1 cellular context compared by ENCODE assay signal in the genomic region with DNA sequence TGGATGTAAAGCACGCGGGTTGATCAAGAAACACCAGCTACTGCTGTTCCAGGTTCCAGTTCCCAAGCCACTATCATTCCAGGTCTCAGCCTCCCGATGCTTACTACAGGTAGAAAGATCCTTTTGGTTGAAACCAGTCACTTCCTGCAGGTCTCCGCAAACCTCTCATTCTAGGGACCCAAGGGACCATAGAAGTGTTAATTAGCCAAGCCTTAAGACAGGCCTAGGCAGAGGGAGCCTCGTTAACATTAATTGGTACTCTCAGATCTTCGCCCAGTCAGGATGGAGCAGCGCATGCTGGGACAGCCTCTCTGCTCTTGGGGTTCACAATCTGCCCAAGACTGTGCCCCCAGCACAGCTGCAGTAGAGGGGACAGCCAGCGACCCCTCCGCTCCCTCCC.
TF ChIP-seq lines count a peak whose summit lies in the region.

No MANE protein-coding gene starts in this region.

TF ChIP-seq in HepG2, 621 proteins besides CTCF, POLR2A, EP300 and RAD21:
- TF ChIP-seq FLYWCH1 (CRISPR knock-in tag; IDR thresholded peaks at IDR 0.05), result no peak
- TF ChIP-seq, protein P1, sequence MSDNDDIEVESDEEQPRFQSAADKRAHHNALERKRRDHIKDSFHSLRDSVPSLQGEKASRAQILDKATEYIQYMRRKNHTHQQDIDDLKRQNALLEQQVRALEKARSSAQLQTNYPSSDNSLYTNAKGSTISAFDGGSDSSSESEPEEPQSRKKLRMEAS (IDR thresholded peaks at IDR 0.05), result no peak
- TF ChIP-seq AHDC1 (CRISPR knock-in tag; IDR thresholded peaks at IDR 0.05; ENCODE audit: borderline replicate concordance), result no peak
- TF ChIP-seq ARID2 (CRISPR knock-in tag; IDR thresholded peaks at IDR 0.05; ENCODE audit: borderline replicate concordance), result no peak
- TF ChIP-seq, protein P2, sequence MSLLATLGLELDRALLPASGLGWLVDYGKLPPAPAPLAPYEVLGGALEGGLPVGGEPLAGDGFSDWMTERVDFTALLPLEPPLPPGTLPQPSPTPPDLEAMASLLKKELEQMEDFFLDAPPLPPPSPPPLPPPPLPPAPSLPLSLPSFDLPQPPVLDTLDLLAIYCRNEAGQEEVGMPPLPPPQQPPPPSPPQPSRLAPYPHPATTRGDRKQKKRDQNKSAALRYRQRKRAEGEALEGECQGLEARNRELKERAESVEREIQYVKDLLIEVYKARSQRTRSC (CRISPR knock-in tag; IDR thresholded peaks at IDR 0.05; ENCODE audit: low read depth), result no peak
- no peak for TF ChIP-seq ERF (CRISPR knock-in tag; IDR thresholded peaks at IDR 0.05)
- no peak for TF ChIP-seq ZNF552 (CRISPR knock-in tag; IDR thresholded peaks at IDR 0.05; ENCODE audit: borderline replicate concordance)
- no peak for TF ChIP-seq ZNF576 (CRISPR knock-in tag; IDR thresholded peaks at IDR 0.05)
- no peak for TF ChIP-seq KAT2B (IDR thresholded peaks at IDR 0.05; ENCODE audit: borderline replicate concordance, low read depth, low read length)
- no peak for TF ChIP-seq GABPA (IDR thresholded peaks at IDR 0.05; ENCODE audit: low read depth, low read length)
- TF ChIP-seq GABPA (CRISPR knock-in tag; IDR thresholded peaks at IDR 0.05; ENCODE audit: low read depth), result no peak
- no peak for TF ChIP-seq MAF1 (CRISPR knock-in tag; IDR thresholded peaks at IDR 0.05; ENCODE audit: borderline replicate concordance)
- TF ChIP-seq, protein P3, sequence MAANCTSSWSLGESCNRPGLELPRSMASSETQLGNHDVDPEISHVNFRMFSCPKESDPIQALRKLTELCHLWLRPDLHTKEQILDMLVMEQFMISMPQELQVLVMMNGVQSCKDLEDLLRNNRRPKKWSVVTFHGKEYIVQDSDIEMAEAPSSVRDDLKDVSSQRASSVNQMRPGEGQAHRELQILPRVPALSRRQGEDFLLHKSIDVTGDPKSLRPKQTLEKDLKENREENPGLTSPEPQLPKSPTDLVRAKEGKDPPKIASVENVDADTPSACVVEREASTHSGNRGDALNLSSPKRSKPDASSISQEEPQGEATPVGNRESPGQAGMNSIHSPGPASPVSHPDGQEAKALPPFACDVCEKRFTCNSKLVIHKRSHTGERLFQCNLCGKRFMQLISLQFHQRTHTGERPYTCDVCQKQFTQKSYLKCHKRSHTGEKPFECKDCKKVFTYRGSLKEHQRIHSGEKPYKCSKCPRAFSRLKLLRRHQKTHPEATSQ (CRISPR knock-in tag; IDR thresholded peaks at IDR 0.05; ENCODE audit: borderline replicate concordance), result 0 out of 2 replicates have a peak, but pooled peaks have one; percentile 10
- 0 out of 2 replicates have a peak, but pooled peaks have one; percentile 28 for TF ChIP-seq DZIP1 (CRISPR knock-in tag; IDR thresholded peaks at IDR 0.05)
TF ChIP-seq in HepG2: peak in this region for 2.
